Comparison of ENCODE assay signal across 1 cellular context in the genomic region with DNA sequence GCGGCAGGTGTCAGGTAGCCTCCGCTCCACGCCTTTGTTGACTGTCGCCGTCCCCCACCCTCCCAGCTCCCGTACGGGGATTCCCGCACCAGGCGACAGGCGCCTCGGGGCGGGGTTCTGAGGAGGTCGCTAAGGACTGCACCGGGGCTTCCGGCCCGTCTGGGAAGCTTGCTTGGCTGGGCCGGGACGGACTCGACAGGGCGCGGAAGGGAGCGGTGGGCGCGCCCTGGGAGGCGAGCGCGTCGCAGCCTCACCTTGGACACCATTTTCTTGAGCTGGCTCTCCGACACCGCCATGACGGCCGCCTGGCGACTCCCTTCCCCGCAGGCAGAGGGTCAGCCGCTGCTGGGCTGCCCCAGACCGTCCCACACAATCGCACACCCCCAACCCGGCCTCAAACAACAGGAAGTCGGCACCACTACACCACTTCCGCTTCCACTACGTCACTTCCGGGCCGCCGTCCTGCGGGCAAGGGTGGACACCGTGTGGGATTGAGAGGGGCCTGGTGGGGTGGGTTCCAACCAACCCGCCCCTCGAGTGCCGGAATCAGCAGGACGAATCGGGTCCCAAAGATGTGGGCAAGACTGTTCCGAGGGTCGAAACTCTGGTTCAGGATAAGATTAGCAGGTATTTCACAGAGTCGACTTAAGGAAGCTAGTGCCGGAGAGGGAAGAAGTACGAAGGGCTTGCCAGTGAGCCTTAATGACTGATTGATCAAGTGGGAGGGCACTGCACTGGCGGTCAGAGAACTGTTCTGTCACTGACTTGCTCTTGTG.
TF ChIP-seq lines count a peak whose summit lies in the region.

Gene TSG101, minus strand, starts transcription at position 422 of the 776 bp plus-strand sequence. Its CDS starts 126 bp downstream, at position 296.

TF ChIP-seq in K562, 482 proteins besides CTCF, POLR2A, EP300 and RAD21 (continued from another document):
- TF ChIP-seq ZMIZ1 (IDR thresholded peaks at IDR 0.05; ENCODE audit: low read depth in 2 of 2, low read length in 2 of 2) (no peak; a peak in 1 of 4 replicates), HOXB6 (CRISPR knock-in tag; IDR thresholded peaks at IDR 0.05; ENCODE audit: borderline replicate concordance) (no peak), MIER1 (IDR thresholded peaks at IDR 0.05; ENCODE audit: low read depth) (no peak; the same call in 1 of the 2 replicates), L3MBTL2 (IDR thresholded peaks at IDR 0.05) (peak; percentile 29)
- TF ChIP-seq, protein P1, sequence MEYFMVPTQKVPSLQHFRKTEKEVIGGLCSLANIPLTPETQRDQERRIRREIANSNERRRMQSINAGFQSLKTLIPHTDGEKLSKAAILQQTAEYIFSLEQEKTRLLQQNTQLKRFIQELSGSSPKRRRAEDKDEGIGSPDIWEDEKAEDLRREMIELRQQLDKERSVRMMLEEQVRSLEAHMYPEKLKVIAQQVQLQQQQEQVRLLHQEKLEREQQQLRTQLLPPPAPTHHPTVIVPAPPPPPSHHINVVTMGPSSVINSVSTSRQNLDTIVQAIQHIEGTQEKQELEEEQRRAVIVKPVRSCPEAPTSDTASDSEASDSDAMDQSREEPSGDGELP (CRISPR knock-in tag; IDR thresholded peaks at IDR 0.05; ENCODE audit: borderline replicate concordance), result peak; percentile 83; the same call in 1 of the 2 replicates
